In the genomic region with DNA sequence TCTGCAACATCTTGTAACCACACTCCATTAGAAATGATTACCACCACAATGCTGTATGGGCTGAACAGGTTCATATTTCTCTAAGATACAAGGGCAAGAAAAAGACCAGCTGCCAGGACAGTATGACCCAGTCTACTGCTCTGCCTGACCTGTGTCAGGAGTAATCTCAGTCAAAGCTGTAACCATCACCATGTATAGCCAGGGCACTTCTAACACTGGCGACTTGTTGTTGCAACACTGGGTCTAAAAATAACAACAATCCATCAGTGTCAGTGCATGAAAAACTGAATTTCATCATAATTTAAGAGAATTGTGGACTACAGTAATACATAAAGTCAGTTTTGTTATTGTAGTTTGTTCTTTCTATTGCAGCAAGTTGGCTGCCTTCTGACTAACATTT, we compare ENCODE assay signal across 28 cellular contexts.
A peak's percentile ranks its signal among the peaks of the same experiment; 100 is the strongest.
DNase-seq lines count a peak whose midpoint lies in the region; ATAC-seq and TF ChIP-seq lines count a peak whose summit lies in the region.
"Had no signal": no experiment of that assay in that cellular context is flagged by ENCODE, and none has a peak within 500 bp of the region (broad histone marks: within the 10 kb centered on the region; RNA-seq: fewer than 3 reads in every experiment).

No MANE protein-coding gene starts in this region.

- peaks cover 0 to 25% (median 14%) of the 10 kb centered on the region in 10 experiments; a peak in 16 of 20 replicates for H3K4me1 ChIP-seq in BLaER1 treated with 17β-estradiol and CSF1 and Interleukin-3, amounts not matched to agents 10 nM and 100 nM
- H3K4me1 ChIP-seq: esophagus squamous epithelium, transverse colon had no signal

- peaks cover 0 to 15% (median 8%) of the 10 kb centered on the region in 11 experiments; a peak in 16 of 22 replicates for H3K9me3 ChIP-seq in BLaER1 treated with 17β-estradiol and CSF1 and Interleukin-3, amounts not matched to agents 10 nM and 100 nM (replicated peaks in 1 of 11)
- H3K9me3 ChIP-seq: esophagus squamous epithelium, ovary, transverse colon had no signal

- H3K4me3 ChIP-seq in BLaER1 treated with 17β-estradiol and CSF1 and Interleukin-3, amounts not matched to agents 10 nM and 100 nM: no peak overlapping the region
- H3K4me3 ChIP-seq in fibroblast of mammary gland (ENCODE audit: control insufficient read depth, low read depth, low read length): no peak overlapping the region
- H3K4me3 ChIP-seq: dorsolateral prefrontal cortex, esophagus squamous epithelium, GM12878, ovary, SK-N-MC, transverse colon had no signal

- H3K4me3 Mint-ChIP-seq in naive thymus-derived CD8-positive, alpha-beta T cell: no peak overlapping the region
- H3K4me3 Mint-ChIP-seq: activated T-cell treated with anti-CD3 and anti-CD28 coated beads, Interleukin-2, amount 50 U/mL, for 72 hours; immature natural killer cell; stimulated activated effector memory CD8-positive, alpha-beta T cell treated with anti-CD3 and anti-CD28 coated beads, Interleukin-12 subunit alpha, Interleukin-12 subunit beta, amount 100 ng/mL, for 72 hours; T-helper 1 cell treated with Interleukin-12 subunit alpha and Interleukin-12 subunit beta and Interleukin-4 antibody, amounts not matched to agents 30 μg/mL and 1 μg/mL, for 36 hours had no signal

- H3K9me3 Mint-ChIP-seq in naive thymus-derived CD8-positive, alpha-beta T cell: peaks cover 0 to 6% (median 2%) of the 10 kb centered on the region in 9 donors

- H3K9ac ChIP-seq in BLaER1 treated with 17β-estradiol and CSF1 and Interleukin-3, amounts not matched to agents 10 nM and 100 nM: no peak overlapping the region

- H3K4me2 ChIP-seq in BLaER1 treated with 17β-estradiol and CSF1 and Interleukin-3, amounts not matched to agents 10 nM and 100 nM: peak overlapping the region in 6 of 11 experiments; percentile 7 to 50 (median 16); a peak in 4 of 22 replicates

- no peak overlapping the region for H3K27ac Mint-ChIP-seq in naive thymus-derived CD8-positive, alpha-beta T cell
- H3K27ac Mint-ChIP-seq: activated T-cell treated with anti-CD3 and anti-CD28 coated beads, Interleukin-2, amount 50 U/mL, for 72 hours; immature natural killer cell; stimulated activated effector memory CD8-positive, alpha-beta T cell treated with anti-CD3 and anti-CD28 coated beads, Interleukin-12 subunit alpha, Interleukin-12 subunit beta, amount 100 ng/mL, for 72 hours; T-helper 1 cell treated with Interleukin-12 subunit alpha and Interleukin-12 subunit beta and Interleukin-4 antibody, amounts not matched to agents 30 μg/mL and 1 μg/mL, for 36 hours had no signal

- no peaks in the 10 kb centered on the region for H3K27me3 ChIP-seq in BLaER1 treated with 17β-estradiol and CSF1 and Interleukin-3, amounts not matched to agents 10 nM and 100 nM
- H3K27me3 ChIP-seq: dorsolateral prefrontal cortex, esophagus squamous epithelium, ovary, transverse colon had no signal

- no peaks in the 10 kb centered on the region for H3K36me3 ChIP-seq in BLaER1 treated with 17β-estradiol and CSF1 and Interleukin-3, amounts not matched to agents 10 nM and 100 nM
- H3K36me3 ChIP-seq: esophagus squamous epithelium, ovary, transverse colon had no signal

- H3K4me1 Mint-ChIP-seq in naive thymus-derived CD8-positive, alpha-beta T cell: no peaks in the 10 kb centered on the region
- H3K4me1 Mint-ChIP-seq: immature natural killer cell; stimulated activated effector memory CD8-positive, alpha-beta T cell treated with anti-CD3 and anti-CD28 coated beads, Interleukin-12 subunit alpha, Interleukin-12 subunit beta, amount 100 ng/mL, for 72 hours had no signal

- no peaks in the 10 kb centered on the region for H4K20me1 ChIP-seq in BLaER1 treated with 17β-estradiol and CSF1 and Interleukin-3, amounts not matched to agents 10 nM and 100 nM

- TF ChIP-seq CTCF in fibroblast of mammary gland (conservative IDR thresholded peaks at IDR 0.05; ENCODE audit: control insufficient read depth, insufficient read depth, low read depth, low read length): no peak

- H3K27me3 Mint-ChIP-seq in naive thymus-derived CD8-positive, alpha-beta T cell: no peaks in the 10 kb centered on the region

- no peak for ATAC-seq in naive thymus-derived CD8-positive, alpha-beta T cell
- no peak for ATAC-seq in HG02870 (IDR thresholded peaks at IDR 0.05; ENCODE audit: unreplicated experiment)
- ATAC-seq: activated CD4-positive, CD25-positive, alpha-beta regulatory T cell treated with anti-CD3 and anti-CD28 coated beads, Interleukin-2, amount 50 U/mL, for 24 hours; activated T-cell treated with anti-CD3 and anti-CD28 coated beads, Interleukin-2, amount 50 U/mL, for 72 hours; GM12878; stimulated activated effector memory CD8-positive, alpha-beta T cell treated with anti-CD3 and anti-CD28 coated beads, Interleukin-12 subunit alpha, Interleukin-12 subunit beta, amount 100 ng/mL, for 72 hours had no signal

- H3K27ac ChIP-seq in BLaER1 treated with 17β-estradiol and CSF1 and Interleukin-3, amounts not matched to agents 10 nM and 100 nM: peak overlapping the region in 4 of 11 experiments; percentile 15 to 51 (median 26); a peak in 5 of 22 replicates
- H3K27ac ChIP-seq: dorsolateral prefrontal cortex, esophagus squamous epithelium, ovary, SK-N-MC, transverse colon had no signal

- POLR2A ChIA-PET in naive thymus-derived CD8-positive, alpha-beta T cell (lab: Charles Lee): no interaction called here

- H3K36me3 Mint-ChIP-seq in naive thymus-derived CD8-positive, alpha-beta T cell: no peaks in the 10 kb centered on the region
- H3K36me3 Mint-ChIP-seq: immature natural killer cell; stimulated activated effector memory CD8-positive, alpha-beta T cell treated with anti-CD3 and anti-CD28 coated beads, Interleukin-12 subunit alpha, Interleukin-12 subunit beta, amount 100 ng/mL, for 72 hours had no signal

- peak; percentile 22 to 23 for DNase-seq in Kasumi-1 (lab: John Stamatoyannopoulos, UW)
- DNase-seq in OCI-M1 (lab: John Stamatoyannopoulos, UW): peak; percentile 88
- DNase-seq in fibroblast of mammary gland (ENCODE audit: low read depth): peak; percentile 19
- DNase-seq in naive thymus-derived CD8-positive, alpha-beta T cell: no peak
- no peak for DNase-seq in effector CD8-positive, alpha-beta T cell (lab: John Stamatoyannopoulos, UW)
- DNase-seq in DMS 273 (lab: John Stamatoyannopoulos, UW; ENCODE audit: unreplicated experiment): no peak
- DNase-seq: activated CD4-positive, alpha-beta T cell treated with anti-CD3 and anti-CD28 coated beads, Interleukin-2, amount 50 U/mL, for 4 hours; activated naive CD4-positive, alpha-beta T cell treated with Interleukin-2 at 50 U/mL for 16 hours; activated T-cell treated with anti-CD3 and anti-CD28 coated beads, Interleukin-2, amount 50 U/mL, for 72 hours; cerebellar nuclear complex; DMS153; dorsolateral prefrontal cortex; esophagus squamous epithelium; H7; immature natural killer cell; Karpas-422; mammary epithelial cell; NCI-H2029; NCI-H226; ovary; transverse colon had no signal

Comparison
In these comparisons a context has a peak if more than half of its experiments do, and no peak if none do; other contexts are left out.
1. DNase-seq: peak in Kasumi-1 (2 of 2), OCI-M1 (single experiment) and fibroblast of mammary gland (single experiment); none in naive thymus-derived CD8-positive, alpha-beta T cell (0 of 10), effector CD8-positive, alpha-beta T cell (single experiment) and DMS 273 (single experiment).